ENCODE assay signal across 20 cellular contexts in the genomic region with DNA sequence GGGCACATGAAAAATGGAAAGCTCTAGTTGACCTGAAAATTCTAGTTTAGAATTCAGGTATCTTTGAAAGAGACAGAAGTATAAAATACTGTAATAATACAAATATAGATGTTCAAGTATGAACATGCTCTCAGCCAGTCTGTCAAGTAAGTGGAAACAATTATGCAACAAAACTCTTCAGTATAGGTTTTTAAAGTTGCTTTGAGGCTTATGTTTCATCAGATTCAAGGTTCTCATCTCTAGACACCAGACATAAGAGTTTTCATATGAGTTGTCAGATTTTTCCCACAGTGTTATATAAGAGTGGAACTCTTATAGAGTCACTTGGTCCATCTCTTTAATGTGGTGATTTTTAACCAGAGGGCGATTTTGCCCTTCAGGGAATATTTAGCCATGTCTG.
"Had no signal": no experiment of that assay in that cellular context is flagged by ENCODE, and none has a peak within 500 bp of the region (broad histone marks: within the 10 kb centered on the region; RNA-seq: fewer than 3 reads in every experiment).

No MANE protein-coding gene starts in this region.

- H3K4me3 ChIP-seq: dorsolateral prefrontal cortex, heart left ventricle, prostate gland, right lobe of liver, testis, tibial nerve, upper lobe of right lung, vagina had no signal

- H3K27me3 ChIP-seq: dorsolateral prefrontal cortex, heart left ventricle, right lobe of liver, testis, tibial nerve, upper lobe of right lung, vagina had no signal

- DNase-seq: dorsolateral prefrontal cortex; effector CD8-positive, alpha-beta T cell; heart left ventricle; hippocampal formation; kidney glomerular epithelial cell; naive thymus-derived CD4-positive, alpha-beta T cell; nephron progenitor cell; retina; right lobe of liver; stimulated activated CD4-positive, alpha-beta T cell treated with anti-CD3 and anti-CD28 coated beads, Interleukin-4, amount 100 ng/mL, for 1 hour; stimulated activated CD8-positive, alpha-beta memory T cell treated with anti-CD3 and anti-CD28 coated beads, Interleukin-4, amount 100 ng/mL, for 48 hours; testis; upper lobe of right lung had no signal

- H3K27ac Mint-ChIP-seq: naive thymus-derived CD4-positive, alpha-beta T cell; nephron progenitor cell; stimulated activated effector memory CD8-positive, alpha-beta T cell treated with anti-CD3 and anti-CD28 coated beads, Interleukin-12 subunit alpha, Interleukin-12 subunit beta, amount 100 ng/mL, for 72 hours; stimulated activated naive CD8-positive, alpha-beta T cell treated with anti-CD3 and anti-CD28 coated beads, Interleukin-15, Interleukin-2, amounts not matched to agents 100 ng/mL and 50 ng/mL, for 24 hours had no signal

- ATAC-seq: esophagus mucosa; heart left ventricle; naive thymus-derived CD4-positive, alpha-beta T cell; right lobe of liver; stimulated activated effector memory CD8-positive, alpha-beta T cell treated with anti-CD3 and anti-CD28 coated beads, Interleukin-12 subunit alpha, Interleukin-12 subunit beta, amount 100 ng/mL, for 72 hours; upper lobe of right lung had no signal

- H3K9me3 ChIP-seq: heart left ventricle, prostate gland, right lobe of liver, testis, tibial nerve, upper lobe of right lung, vagina had no signal

- H3K36me3 ChIP-seq: prostate gland, right lobe of liver, tibial nerve, upper lobe of right lung, vagina had no signal

- H3K27ac ChIP-seq: dorsolateral prefrontal cortex, heart left ventricle, parathyroid adenoma, prostate gland, right lobe of liver, testis, tibial nerve, upper lobe of right lung, vagina had no signal

- H3K9me3 Mint-ChIP-seq: naive thymus-derived CD4-positive, alpha-beta T cell; nephron progenitor cell; stimulated activated effector memory CD8-positive, alpha-beta T cell treated with anti-CD3 and anti-CD28 coated beads, Interleukin-12 subunit alpha, Interleukin-12 subunit beta, amount 100 ng/mL, for 72 hours; stimulated activated naive CD8-positive, alpha-beta T cell treated with anti-CD3 and anti-CD28 coated beads, Interleukin-15, Interleukin-2, amounts not matched to agents 100 ng/mL and 50 ng/mL, for 24 hours had no signal

- H3K36me3 Mint-ChIP-seq: naive thymus-derived CD4-positive, alpha-beta T cell; stimulated activated effector memory CD8-positive, alpha-beta T cell treated with anti-CD3 and anti-CD28 coated beads, Interleukin-12 subunit alpha, Interleukin-12 subunit beta, amount 100 ng/mL, for 72 hours had no signal

- H3K4me3 Mint-ChIP-seq: naive thymus-derived CD4-positive, alpha-beta T cell; nephron progenitor cell; stimulated activated effector memory CD8-positive, alpha-beta T cell treated with anti-CD3 and anti-CD28 coated beads, Interleukin-12 subunit alpha, Interleukin-12 subunit beta, amount 100 ng/mL, for 72 hours; stimulated activated naive CD8-positive, alpha-beta T cell treated with anti-CD3 and anti-CD28 coated beads, Interleukin-15, Interleukin-2, amounts not matched to agents 100 ng/mL and 50 ng/mL, for 24 hours had no signal

- H3K4me1 ChIP-seq: prostate gland, right lobe of liver had no signal

- H3K27me3 Mint-ChIP-seq: naive thymus-derived CD4-positive, alpha-beta T cell; stimulated activated naive CD8-positive, alpha-beta T cell treated with anti-CD3 and anti-CD28 coated beads, Interleukin-15, Interleukin-2, amounts not matched to agents 100 ng/mL and 50 ng/mL, for 24 hours had no signal
